In genomic region chr2:237217995-237218621, GRCh38 we compare ENCODE assay signal across 1 cellular context.
TF ChIP-seq lines count a peak whose summit lies in the region.

No MANE protein-coding gene starts in this region.

TF ChIP-seq in H1, 55 proteins besides CTCF, POLR2A, EP300 and RAD21:
- TF ChIP-seq TEAD4 (IDR thresholded peaks at IDR 0.05; ENCODE audit: low read depth, low read length) (peak; percentile 51; the same call in 1 of the 2 replicates), BRCA1 (IDR thresholded peaks at IDR 0.05; ENCODE audit: low read depth, low read length) (no peak), RFX5 (IDR thresholded peaks at IDR 0.05; ENCODE audit: borderline replicate concordance, low read depth, low read length) (no peak)
